Comparison of ENCODE assay signal across 13 cellular contexts in the genomic region with DNA sequence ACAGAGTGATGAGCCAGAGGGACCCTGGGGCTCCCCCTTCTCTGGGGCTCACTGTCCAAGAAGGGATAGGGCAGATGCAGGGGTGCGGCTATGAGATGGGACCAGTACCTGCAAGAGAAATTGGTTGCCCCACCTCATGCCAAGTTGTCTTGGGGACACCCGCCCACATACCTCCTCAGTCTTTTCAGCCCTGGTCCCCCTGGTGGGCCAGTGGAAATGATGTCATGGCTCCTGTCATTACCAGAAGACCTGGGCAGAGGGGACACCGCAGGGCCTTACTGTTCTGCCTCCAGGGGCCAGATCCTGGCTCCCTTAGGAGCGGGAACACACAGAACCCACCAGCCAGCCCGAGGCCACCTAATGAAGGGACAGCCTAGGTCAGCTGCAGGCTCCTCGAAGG.
"Had no signal": no experiment of that assay in that cellular context is flagged by ENCODE, and none has a peak within 500 bp of the region (broad histone marks: within the 10 kb centered on the region; RNA-seq: fewer than 3 reads in every experiment).

No MANE protein-coding gene starts in this region.

- H3K9me3 ChIP-seq: pancreas, thyroid gland had no signal

- H3K79me2 ChIP-seq: hepatocyte had no signal

- H3K36me3 ChIP-seq: cardiac muscle cell, pancreas, thyroid gland had no signal

- H3K4me3 Mint-ChIP-seq: neural crest cell; T-helper 1 cell treated with Interleukin-12 subunit alpha and Interleukin-12 subunit beta and Interleukin-4 antibody, amounts not matched to agents 30 μg/mL and 1 μg/mL, for 36 hours had no signal

- ATAC-seq: pancreas, SK-N-SH treated with all-trans-retinoic acid at 6 μM for 48 hours had no signal

- H3K9me3 Mint-ChIP-seq: activated T-cell treated with anti-CD3 and anti-CD28 coated beads, Interleukin-2, amount 50 U/mL, for 72 hours; effector memory CD8-positive, alpha-beta T cell; neural crest cell; T-helper 1 cell treated with Interleukin-12 subunit alpha and Interleukin-12 subunit beta and Interleukin-4 antibody, amounts not matched to agents 30 μg/mL and 1 μg/mL, for 36 hours had no signal

- H3K27me3 ChIP-seq: pancreas, thyroid gland had no signal

- H3K4me3 ChIP-seq: cardiac muscle cell, hepatocyte, pancreas, thyroid gland had no signal

- H3K27ac ChIP-seq: cardiac muscle cell, hepatocyte, pancreas, thyroid gland had no signal

- DNase-seq: activated naive CD4-positive, alpha-beta T cell; activated T-cell treated with anti-CD3 and anti-CD28 coated beads, Interleukin-2, amount 50 U/mL, for 72 hours; cortex of kidney; effector memory CD8-positive, alpha-beta T cell; kidney; stimulated activated CD4-positive, alpha-beta T cell treated with anti-CD3 and anti-CD28 coated beads, Interleukin-4, amount 100 ng/mL, for 4 hours; thyroid gland had no signal

- H3K27ac Mint-ChIP-seq: activated T-cell treated with anti-CD3 and anti-CD28 coated beads, Interleukin-2, amount 50 U/mL, for 72 hours; effector memory CD8-positive, alpha-beta T cell; T-helper 1 cell treated with Interleukin-12 subunit alpha and Interleukin-12 subunit beta and Interleukin-4 antibody, amounts not matched to agents 30 μg/mL and 1 μg/mL, for 36 hours had no signal

- H2AFZ ChIP-seq: hepatocyte had no signal

- H3K4me1 Mint-ChIP-seq: neural crest cell had no signal
